In the genomic region with DNA sequence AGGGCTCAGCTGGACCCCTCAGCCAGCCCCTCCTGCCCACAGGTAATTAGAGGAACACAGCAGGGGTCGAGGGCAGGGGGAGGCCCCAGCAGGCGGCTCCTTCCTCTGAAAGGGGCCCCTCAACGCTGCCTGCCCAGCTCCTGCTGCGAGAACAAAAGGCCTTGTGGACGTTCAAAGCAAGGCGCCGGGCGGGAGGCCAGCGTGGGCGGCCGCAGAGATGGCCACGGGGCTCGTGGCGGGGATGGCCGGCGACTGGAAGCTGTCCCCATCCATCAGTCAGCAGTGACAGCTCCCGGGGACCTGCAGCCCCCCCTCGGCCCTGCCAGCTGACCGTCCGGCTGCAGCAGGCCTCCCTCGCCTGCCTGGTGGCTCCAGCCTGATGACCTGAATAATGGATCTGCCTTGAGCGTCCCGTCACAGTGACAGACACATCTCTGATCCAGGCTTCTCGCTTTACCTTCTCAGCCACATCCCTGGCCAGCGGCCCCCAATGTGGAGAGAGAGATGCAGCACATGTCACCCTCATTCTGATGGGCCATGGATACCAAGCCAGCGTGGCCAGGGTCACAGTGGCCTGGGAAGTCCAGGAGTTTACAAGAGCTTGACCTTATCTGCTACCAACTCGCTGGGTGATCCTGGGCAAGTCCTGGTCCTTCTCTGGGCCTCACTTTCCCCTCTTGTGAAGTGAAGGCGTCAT, we compare ENCODE assay signal across 16 cellular contexts.
DNase-seq lines count a peak whose midpoint lies in the region; ATAC-seq, FAIRE-seq and TF ChIP-seq lines count a peak whose summit lies in the region.
"Had no signal": no experiment of that assay in that cellular context is flagged by ENCODE, and none has a peak within 500 bp of the region (broad histone marks: within the 10 kb centered on the region; RNA-seq: fewer than 3 reads in every experiment).

No MANE protein-coding gene starts in this region.

- CTCF ChIA-PET in HepG2 (lab: Yijun Ruan, JAX; ENCODE audit: low intra/inter-chr PET ratio, low total read pairs) = no interaction called here

- peak overlapping the region; percentile 52 for H3K4me2 ChIP-seq in HepG2 (ENCODE audit: low read depth, low read length)

- H3K36me3 ChIP-seq in HepG2 (replicated peaks in 1 of 2; ENCODE audit: control insufficient read depth in 1 of 2, insufficient read depth in 2 of 2, low read length in 2 of 2) = no peaks in the 10 kb centered on the region
- H3K36me3 ChIP-seq in right lobe of liver = no peaks in the 10 kb centered on the region
- H3K36me3 ChIP-seq: adrenal gland, colonic mucosa had no signal

- TF ChIP-seq CTCF in HepG2 (CRISPR knock-in tag; IDR thresholded peaks at IDR 0.05) (no peak), right lobe of liver (IDR thresholded peaks at IDR 0.05) (no peak)

- H3K27ac ChIP-seq in HepG2 (ENCODE audit: extremely low read length, insufficient read depth, low read length) = no peak overlapping the region
- H3K27ac ChIP-seq in right lobe of liver = no peak overlapping the region
- H3K27ac ChIP-seq: adrenal gland, colonic mucosa had no signal

- no peak for TF ChIP-seq EP300 in HepG2 (IDR thresholded peaks at IDR 0.05; ENCODE audit: low read depth in 2 of 2, low read length in 2 of 2)
- peak; percentile 20; the same call in 1 of the 2 replicates for TF ChIP-seq EP300 in HepG2 (CRISPR knock-in tag; IDR thresholded peaks at IDR 0.05; ENCODE audit: borderline replicate concordance)

- 7% methylated on average over 6 of the region's 28 CpGs for WGBS in HepG2 (ENCODE audit: low lambda C conversion rate)
- WGBS in right lobe of liver (ENCODE audit: insufficient coverage, low coverage, low lambda C conversion rate, missing lambda C conversion rate) = 60% methylated on average over 1 of the region's 28 CpGs

- POLR2A ChIA-PET in HepG2 (lab: Yijun Ruan, JAX) = interaction anchor here (1.8 kb wide), 1 partner anchor 29 kb away, joined by 4 read pairs; no protein-coding TSS in a partner anchor

- H3K4me1 ChIP-seq in HepG2 (ENCODE audit: insufficient read depth, low read length) (peaks cover 61% of the 10 kb centered on the region), right lobe of liver (peaks cover 0 to under 1% (median under 1%) of the 10 kb centered on the region in 4 donors)
- H3K4me1 ChIP-seq: adrenal gland, colonic mucosa had no signal

- H3K4me3 ChIP-seq in HepG2 (replicated peaks in 1 of 3; ENCODE audit: insufficient read depth in 1 of 3, low read depth in 2 of 3, low read length in 3 of 3) (peak overlapping the region in 1 of 3 experiments; percentile 42; a peak in 1 of 6 replicates), right lobe of liver (no peak overlapping the region)
- H3K4me3 ChIP-seq: adrenal gland, colonic mucosa had no signal

- H3K9me3 ChIP-seq in HepG2 (ENCODE audit: low read length) = no peaks in the 10 kb centered on the region
- no peaks in the 10 kb centered on the region for H3K9me3 ChIP-seq in right lobe of liver
- H3K9me3 ChIP-seq: adrenal gland, colonic mucosa had no signal

- no peak for TF ChIP-seq POLR2A in HepG2 (IDR thresholded peaks at IDR 0.05; ENCODE audit: insufficient read depth in 1 of 2, low read depth in 2 of 2, low read length in 2 of 2)
- no peak for TF ChIP-seq POLR2A in right lobe of liver (IDR thresholded peaks at IDR 0.05)

- no peak overlapping the region for H2AFZ ChIP-seq in HepG2 (ENCODE audit: low read length)

- H3K9ac ChIP-seq in HepG2 (ENCODE audit: insufficient read depth, low read depth, low read length) = no peak overlapping the region

- ATAC-seq in HepG2 (peak; percentile 43), right lobe of liver (no peak)
- ATAC-seq in stimulated activated naive CD8-positive, alpha-beta T cell treated with anti-CD3 and anti-CD28 coated beads, Interleukin-15, Interleukin-2, amounts not matched to agents 100 U/mL and 50 U/mL, for 24 hours = no peak

- H3K27me3 ChIP-seq in HepG2 (ENCODE audit: control insufficient read depth in 1 of 2, insufficient read depth in 2 of 2, low read length in 2 of 2) (peaks cover 0 to 6% of the 10 kb centered on the region in 2 experiments; a peak in 1 of 5 replicates), right lobe of liver (no peaks in the 10 kb centered on the region)
- H3K27me3 ChIP-seq: adrenal gland, colonic mucosa had no signal

- no peaks in the 10 kb centered on the region for H4K20me1 ChIP-seq in HepG2 (ENCODE audit: insufficient read depth, low read length)

- DNase-seq in HepG2 (ENCODE audit: low spot score) (peak; percentile 20), right lobe of liver (no peak), head of caudate nucleus (peak; percentile 81 to 97 (median 93)), nucleus accumbens (lab: John Stamatoyannopoulos, UW) (peak; percentile 11 to 96 (median 88)), NCI-H526 treated with DMSO at 0.1 percent for 48 hours (lab: John Stamatoyannopoulos, UW) (no peak), GM03348 (ENCODE audit: low spot score) (no peak), AG08395 (ENCODE audit: low spot score) (no peak)
- no peak for DNase-seq in stimulated activated naive CD8-positive, alpha-beta T cell treated with anti-CD3 and anti-CD28 coated beads, Interleukin-15, Interleukin-2, amounts not matched to agents 100 U/mL and 50 U/mL, for 24 hours
- DNase-seq: activated B cell treated with CpG ODN at 0.5 μM for 24 hours; activated CD8-positive, alpha-beta memory T cell treated with anti-CD3 and anti-CD28 coated beads for 24 hours; adrenal gland; CD4-positive, alpha-beta memory T cell; colonic mucosa; kidney glomerular epithelial cell; NK-92 treated with Interleukin-12 subunit alpha and Interleukin-12 subunit beta, amount 100 ng/mL, for 24 hours; stimulated activated CD4-positive, alpha-beta T cell treated with anti-CD3 and anti-CD28 coated beads, Interleukin-4, amount 100 ng/mL, for 4 hours had no signal

- no peaks in the 10 kb centered on the region for H3K79me2 ChIP-seq in HepG2 (ENCODE audit: insufficient read depth, low read length)

- intact Hi-C loops in HepG2 (cut with micrococcal nuclease; ENCODE audit: unreplicated experiment) (no loop called here), right lobe of liver (cut with DNase I) (no loop called here), head of caudate nucleus (cut with DNase I) (no loop called here)

- FAIRE-seq in HepG2 (lab: Jason Lieb, UNC) = no peak

- no TSS peak for BruUV-seq in HepG2 (replicated peaks; lab: Mats Ljungman, UMichigan)

- no peak for TF ChIP-seq RAD21 in HepG2 (CRISPR knock-in tag; IDR thresholded peaks at IDR 0.05)

- in situ Hi-C loops in HepG2 (cut with HindIII; ENCODE audit: extremely low pct_ligation_motif_present, low pct_unique_long_range_greater_than_20kb) = loop anchor here (10.0 kb wide), 1 partner anchor 57 kb away; no protein-coding TSS in a partner anchor

TF ChIP-seq in HepG2, 621 proteins besides CTCF, POLR2A, EP300 and RAD21 (continues in another document):
- peak; percentile 59; the same call in 1 of the 2 replicates for TF ChIP-seq PATZ1 (CRISPR knock-in tag; IDR thresholded peaks at IDR 0.05)
- peak; percentile 96 for TF ChIP-seq HOXD1 (CRISPR knock-in tag; IDR thresholded peaks at IDR 0.05)
- TF ChIP-seq ZNF800 (CRISPR knock-in tag; IDR thresholded peaks at IDR 0.05) = no peak
- TF ChIP-seq ZNF263 (CRISPR knock-in tag; IDR thresholded peaks at IDR 0.05) = no peak
- TF ChIP-seq, protein P1, sequence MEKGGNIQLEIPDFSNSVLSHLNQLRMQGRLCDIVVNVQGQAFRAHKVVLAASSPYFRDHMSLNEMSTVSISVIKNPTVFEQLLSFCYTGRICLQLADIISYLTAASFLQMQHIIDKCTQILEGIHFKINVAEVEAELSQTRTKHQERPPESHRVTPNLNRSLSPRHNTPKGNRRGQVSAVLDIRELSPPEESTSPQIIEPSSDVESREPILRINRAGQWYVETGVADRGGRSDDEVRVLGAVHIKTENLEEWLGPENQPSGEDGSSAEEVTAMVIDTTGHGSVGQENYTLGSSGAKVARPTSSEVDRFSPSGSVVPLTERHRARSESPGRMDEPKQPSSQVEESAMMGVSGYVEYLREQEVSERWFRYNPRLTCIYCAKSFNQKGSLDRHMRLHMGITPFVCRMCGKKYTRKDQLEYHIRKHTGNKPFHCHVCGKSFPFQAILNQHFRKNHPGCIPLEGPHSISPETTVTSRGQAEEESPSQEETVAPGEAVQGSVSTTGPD (CRISPR knock-in tag; IDR thresholded peaks at IDR 0.05) = no peak
- TF ChIP-seq NCOA2 (CRISPR knock-in tag; IDR thresholded peaks at IDR 0.05) = peak; percentile 12; the same call in 1 of the 2 replicates
- 0 out of 2 replicates have a peak, but pooled peaks have one; percentile 19 for TF ChIP-seq GATAD2A (CRISPR knock-in tag; IDR thresholded peaks at IDR 0.05)

Comparison
In these comparisons a context has a peak if more than half of its experiments do, and no peak if none do; other contexts are left out.
1. DNase-seq: peak in HepG2 (single experiment), head of caudate nucleus (42 of 42) and nucleus accumbens (56 of 56); none in right lobe of liver (0 of 3), NCI-H526 treated with DMSO at 0.1 percent for 48 hours (single experiment), stimulated activated naive CD8-positive, alpha-beta T cell treated with anti-CD3 and anti-CD28 coated beads, Interleukin-15, Interleukin-2, amounts not matched to agents 100 U/mL and 50 U/mL, for 24 hours (single experiment), GM03348 (single experiment) and AG08395 (single experiment).